13 cellular contexts compared by ENCODE assay signal in genomic region chr6:158506577-158506976, GRCh38. TPM values are rescaled to one million over a fixed set of nuclear protein-coding genes. Genes with fewer than 3 reads are reported as not detected.
DNase-seq lines count a peak whose midpoint lies in the region; ATAC-seq, FAIRE-seq and TF ChIP-seq lines count a peak whose summit lies in the region.
"Had no signal": no experiment of that assay in that cellular context is flagged by ENCODE, and none has a peak within 500 bp of the region (broad histone marks: within the 10 kb centered on the region; RNA-seq: fewer than 3 reads in every experiment).

No MANE protein-coding gene starts in this region.

- H3K27ac ChIP-seq in DND-41 (ENCODE audit: low read length): no peak overlapping the region
- H3K27ac ChIP-seq in K562 (ENCODE audit: extremely low read depth, low read depth, low read length): no peak overlapping the region
- H3K27ac ChIP-seq in mesenchymal stem cell (ENCODE audit: low read length, poor library complexity, severe bottlenecking): no peak overlapping the region
- H3K27ac ChIP-seq: ovary, upper lobe of right lung had no signal

- H2BK12ac ChIP-seq in mesenchymal stem cell (ENCODE audit: low read length in 2 of 2): no peak overlapping the region

- H2BK120ac ChIP-seq in mesenchymal stem cell (ENCODE audit: low read depth, low read length): no peak overlapping the region

- ATAC-seq in DND-41 (ENCODE audit: insufficient read depth, low read depth) (no peak), K562 (peak; percentile 91), GM21737 (IDR thresholded peaks at IDR 0.05; ENCODE audit: unreplicated experiment) (no peak)
- ATAC-seq: activated T-cell treated with anti-CD3 and anti-CD28 coated beads, Interleukin-2, amount 50 U/mL, for 4 hours; upper lobe of right lung had no signal

- no peak overlapping the region for H3K14ac ChIP-seq in mesenchymal stem cell (ENCODE audit: low read length in 2 of 2)

- peaks cover 33% of the 10 kb centered on the region for H3K36me3 ChIP-seq in DND-41 (ENCODE audit: insufficient read depth, low read length)
- peaks cover 12% of the 10 kb centered on the region; the same call in 1 of the 3 replicates for H3K36me3 ChIP-seq in K562 (ENCODE audit: control insufficient read depth, insufficient read depth, low read length)
- H3K36me3 ChIP-seq in mesenchymal stem cell (ENCODE audit: control insufficient read depth in 1 of 2, insufficient read depth in 2 of 2, low read depth in 1 of 2, low read length in 2 of 2): peaks cover 39 to 42% of the 10 kb centered on the region in 2 experiments
- H3K36me3 ChIP-seq: ovary had no signal

- no peak overlapping the region for H4K91ac ChIP-seq in mesenchymal stem cell (ENCODE audit: low read length)

- CTCF ChIA-PET in K562 (lab: Yijun Ruan, JAX; ENCODE audit: low intra/inter-chr PET ratio): interaction anchor here (0.7 kb wide), 1 partner anchor 465 kb away, joined by 3 read pairs; no protein-coding TSS in a partner anchor

- no peak overlapping the region for H2AK5ac ChIP-seq in mesenchymal stem cell (ENCODE audit: low read length, severe bottlenecking)

- H3K4me3 ChIP-seq in DND-41 (ENCODE audit: low read depth in 1 of 2, low read length in 2 of 2): no peak overlapping the region
- no peak overlapping the region for H3K4me3 ChIP-seq in K562
- no peak overlapping the region for H3K4me3 ChIP-seq in mesenchymal stem cell (ENCODE audit: insufficient read depth in 1 of 2, low read depth in 1 of 2, low read length in 2 of 2)
- H3K4me3 ChIP-seq: ovary, upper lobe of right lung had no signal

- no peaks in the 10 kb centered on the region for H3K9me1 ChIP-seq in K562 (ENCODE audit: control insufficient read depth, insufficient read depth, low read length)

- no peak for TF ChIP-seq POLR2A in K562 (conservative IDR thresholded peaks at IDR 0.05)

- H4K8ac ChIP-seq in mesenchymal stem cell (ENCODE audit: low read length): no peak overlapping the region

- no peak overlapping the region for H3K4ac ChIP-seq in mesenchymal stem cell (ENCODE audit: low read depth in 1 of 2, low read length in 2 of 2)

- H3K4me1 ChIP-seq in DND-41 (ENCODE audit: insufficient read depth, low read length) (no peaks in the 10 kb centered on the region), K562 (replicated peaks in 1 of 2; ENCODE audit: control insufficient read depth in 2 of 2, insufficient read depth in 2 of 2, low read length in 2 of 2) (peaks cover 0 to 4% of the 10 kb centered on the region in 2 experiments; a peak in 2 of 5 replicates), mesenchymal stem cell (ENCODE audit: control insufficient read depth, insufficient read depth, low read depth, low read length) (no peaks in the 10 kb centered on the region)
- H3K4me1 ChIP-seq: upper lobe of right lung had no signal

- no peaks in the 10 kb centered on the region for H3K79me2 ChIP-seq in DND-41 (ENCODE audit: insufficient read depth, low read length)
- no peaks in the 10 kb centered on the region for H3K79me2 ChIP-seq in K562 (ENCODE audit: control insufficient read depth, insufficient read depth, low read length)

- H2BK15ac ChIP-seq in mesenchymal stem cell (ENCODE audit: low read depth, poor library complexity, severe bottlenecking): no peak overlapping the region

- WGBS in K562 (ENCODE audit: insufficient coverage, low coverage, missing lambda C conversion rate): 70% methylated on average over 11 of the region's 11 CpGs
- 56% methylated on average over 11 of the region's 11 CpGs for WGBS in mesenchymal stem cell

- H3K4me2 ChIP-seq in DND-41 (ENCODE audit: insufficient read depth, low read length): no peak overlapping the region
- H3K4me2 ChIP-seq in K562 (ENCODE audit: insufficient read depth, low read length): no peak overlapping the region
- no peak overlapping the region for H3K4me2 ChIP-seq in mesenchymal stem cell (ENCODE audit: low read length, poor library complexity, severe bottlenecking)

- H2AFZ ChIP-seq in DND-41 (ENCODE audit: low read depth, low read length) (no peak overlapping the region), K562 (ENCODE audit: low read depth, low read length) (no peak overlapping the region), mesenchymal stem cell (ENCODE audit: low read depth, low read length) (no peak overlapping the region)

- in situ Hi-C loops in KBM-7 (cut with MboI; ENCODE audit: low pct_unique_long_range_greater_than_20kb, low sequenced_read_pairs) (no loop called here), K562 (cut with MboI) (no loop called here)

- peak in 1 of 2 experiments; percentile 57; a peak in 2 of 4 replicates for TF ChIP-seq RAD21 in K562 (CRISPR knock-in tag; conservative IDR thresholded peaks at IDR 0.05 in 1 of 2, IDR thresholded peaks at IDR 0.05 in 1 of 2)

- no peaks in the 10 kb centered on the region for H4K20me1 ChIP-seq in DND-41 (ENCODE audit: insufficient read depth, low read length)
- no peaks in the 10 kb centered on the region for H4K20me1 ChIP-seq in K562 (replicated peaks; ENCODE audit: control insufficient read depth, insufficient read depth, low read length)

- no peak overlapping the region for H3K9ac ChIP-seq in DND-41 (ENCODE audit: low read depth, low read length)
- H3K9ac ChIP-seq in K562 (ENCODE audit: insufficient read depth in 1 of 2, low read depth in 2 of 2, low read length in 2 of 2): no peak overlapping the region
- H3K9ac ChIP-seq in mesenchymal stem cell (ENCODE audit: low read length): no peak overlapping the region

- H3K27me3 ChIP-seq in DND-41 (ENCODE audit: insufficient read depth, low read length, poor library complexity): no peaks in the 10 kb centered on the region
- H3K27me3 ChIP-seq in K562 (ENCODE audit: control insufficient read depth in 2 of 2, insufficient read depth in 2 of 2, low read length in 2 of 2): no peaks in the 10 kb centered on the region
- H3K27me3 ChIP-seq in mesenchymal stem cell (ENCODE audit: control insufficient read depth in 1 of 2, insufficient read depth in 1 of 2, low read length in 2 of 2): no peaks in the 10 kb centered on the region
- H3K27me3 ChIP-seq: ovary, upper lobe of right lung had no signal

- no peaks in the 10 kb centered on the region for H3K79me1 ChIP-seq in mesenchymal stem cell (replicated peaks; ENCODE audit: low read length, poor library complexity, severe bottlenecking)

- peak; percentile 20 for TF ChIP-seq CTCF in DND-41 (IDR thresholded peaks at IDR 0.05; ENCODE audit: borderline replicate concordance, extremely low read depth, low read length, poor library complexity, severe bottlenecking)
- TF ChIP-seq CTCF in K562 (IDR thresholded peaks at IDR 0.05 in 2 of 3, conservative IDR thresholded peaks at IDR 0.05 in 1 of 3; ENCODE audit: insufficient read depth in 2 of 3, low read depth in 1 of 3, low read length in 3 of 3): peak; percentile 70 to 98 (median 77)

- no peak overlapping the region for H2BK5ac ChIP-seq in mesenchymal stem cell (ENCODE audit: low read depth, low read length, poor library complexity, severe bottlenecking)

- TF ChIP-seq EP300 in K562 (IDR thresholded peaks at IDR 0.05; ENCODE audit: low read length): no peak

- no TSS peak for BruUV-seq in K562 (replicated peaks; lab: Mats Ljungman, UMichigan)

- no peaks in the 10 kb centered on the region for H3K9me3 ChIP-seq in DND-41 (ENCODE audit: insufficient read depth, low read length, severe bottlenecking)
- H3K9me3 ChIP-seq in K562 (replicated peaks; ENCODE audit: control insufficient read depth, insufficient read depth, low read depth, low read length): no peaks in the 10 kb centered on the region
- no peaks in the 10 kb centered on the region for H3K9me3 ChIP-seq in mesenchymal stem cell (ENCODE audit: control insufficient read depth, low read length)
- H3K9me3 ChIP-seq: ovary, upper lobe of right lung had no signal

- H3K23ac ChIP-seq in mesenchymal stem cell (ENCODE audit: low read length in 2 of 2): no peak overlapping the region

- intact Hi-C loops in K562 (cut with micrococcal nuclease): no loop called here

- DNase-seq in DND-41 (no peak), KBM-7 (peak; percentile 28), K562 (ENCODE audit: extremely low read depth in 1 of 4, low spot score in 3 of 4) (peak; percentile 40 to 64 (median 60)), mesenchymal stem cell (peak; percentile 22), NCI-H187 treated with DMSO at 0.1 percent for 48 hours (lab: John Stamatoyannopoulos, UW) (no peak), DMS53 (lab: John Stamatoyannopoulos, UW) (no peak)
- DNase-seq in stimulated activated CD8-positive, alpha-beta memory T cell treated with anti-CD3 and anti-CD28 coated beads, Interleukin-4, amount 100 ng/mL, for 48 hours: no peak
- DNase-seq: activated T-cell treated with anti-CD3 and anti-CD28 coated beads, Interleukin-2, amount 50 U/mL, for 4 hours; cortex of kidney; immature natural killer cell; ovary; upper lobe of right lung had no signal

- H3K18ac ChIP-seq in mesenchymal stem cell (ENCODE audit: low read depth in 1 of 2, low read length in 2 of 2): no peak overlapping the region

- POLR2A ChIA-PET in K562 (lab: Yijun Ruan, JAX): no interaction called here

- peak; percentile 35 for FAIRE-seq in K562 (lab: Jason Lieb, UNC)

TF ChIP-seq in K562, 482 proteins besides CTCF, POLR2A, EP300 and RAD21 (continues in another document):
- peak; percentile 54; the same call in 1 of the 2 replicates for TF ChIP-seq SMC3 (conservative IDR thresholded peaks at IDR 0.05; ENCODE audit: insufficient read depth, low read depth, low read length)
- TF ChIP-seq CBX3 (IDR thresholded peaks at IDR 0.05; ENCODE audit: borderline replicate concordance in 1 of 2, low read length in 2 of 2): no peak
- peak; percentile 44; the same call in 1 of the 2 replicates for TF ChIP-seq ZBTB7A (IDR thresholded peaks at IDR 0.05; ENCODE audit: borderline replicate concordance, control insufficient read depth, low read depth, low read length)

RNA-seq across cellular contexts. Expression of gene TMEM181, which starts 53.3 kb away (rescaled TPM):
- total RNA-seq in K562 (2011; cell fraction: chromatin; rRNA removed; ENCODE audit: low replicate concordance): 36.6 and 77.1 TPM in 2 replicates
- total RNA-seq in K562 (2011; cell fraction: nucleolus; rRNA removed): 21.0 and 25.4 TPM in 2 replicates
- total RNA-seq in K562 (2011; cell fraction: nucleoplasm; rRNA removed): 41.9 and 56.9 TPM in 2 replicates
- 10.9 and 14.8 TPM in 2 replicates for total RNA-seq in K562 (2014; rRNA removed)
- 26.0 and 27.2 TPM in 2 replicates for total RNA-seq in K562 (2014; rRNA removed; fragmentation: Illumina TruSeq; extraction: Trizol)
- total RNA-seq in K562 (2015; rRNA removed; fragmentation: Illumina TruSeq; extraction: Trizol): 23.0 and 24.3 TPM in 2 replicates
- total RNA-seq in K562 (2021): 17.3 and 19.2 TPM in 2 replicates
- 23.6 and 26.0 TPM in 2 replicates for polyA plus RNA-seq in K562 (2011; rRNA removed)
- polyA plus RNA-seq in K562 (2011; cell fraction: cytosol; rRNA removed): 8.5 and 15.4 TPM in 2 replicates
- 19.9 and 23.7 TPM in 2 replicates for polyA plus RNA-seq in K562 (2011; cell fraction: nucleus; rRNA removed)
- polyA plus RNA-seq in K562 (2012): 14.1 and 17.3 TPM in 2 replicates
- polyA plus RNA-seq in K562 (2014; fragmentation: Illumina TruSeq; extraction: Trizol): 19.0 and 22.6 TPM in 2 replicates
- polyA plus RNA-seq in K562 (2014; fragmentation: Nextera tagmentation; extraction: Ambion mirVana): 1 to 10 TPM; 5.6 to 7.6 TPM
- polyA plus RNA-seq in K562 (2014; rRNA removed): 19.9 and 22.0 TPM in 2 replicates
- polyA minus RNA-seq in K562 (2011; rRNA and poly(A)+ RNA removed): 30.4 and 31.4 TPM in 2 replicates
- 15.7 TPM in 2 replicates for polyA minus RNA-seq in K562 (2011; cell fraction: cytosol; rRNA and poly(A)+ RNA removed)
- 9.8 and 14.0 TPM in 2 replicates for polyA minus RNA-seq in K562 (2011; cell fraction: nucleus; rRNA and poly(A)+ RNA removed)
- polyA plus RNA-seq in mesenchymal stem cell (2013, experiment 1 of 2): 30.8 TPM
- 31.9 TPM for polyA plus RNA-seq in mesenchymal stem cell (2013, experiment 2 of 2)

Comparison
In these comparisons a context has a peak if more than half of its experiments do, and no peak if none do; other contexts are left out.
1. DNase-seq: peak in KBM-7 (single experiment), K562 (4 of 4) and mesenchymal stem cell (single experiment); none in DND-41 (single experiment), NCI-H187 treated with DMSO at 0.1 percent for 48 hours (single experiment), stimulated activated CD8-positive, alpha-beta memory T cell treated with anti-CD3 and anti-CD28 coated beads, Interleukin-4, amount 100 ng/mL, for 48 hours (single experiment) and DMS53 (single experiment).